31 cellular contexts compared by ENCODE assay signal in the genomic region with DNA sequence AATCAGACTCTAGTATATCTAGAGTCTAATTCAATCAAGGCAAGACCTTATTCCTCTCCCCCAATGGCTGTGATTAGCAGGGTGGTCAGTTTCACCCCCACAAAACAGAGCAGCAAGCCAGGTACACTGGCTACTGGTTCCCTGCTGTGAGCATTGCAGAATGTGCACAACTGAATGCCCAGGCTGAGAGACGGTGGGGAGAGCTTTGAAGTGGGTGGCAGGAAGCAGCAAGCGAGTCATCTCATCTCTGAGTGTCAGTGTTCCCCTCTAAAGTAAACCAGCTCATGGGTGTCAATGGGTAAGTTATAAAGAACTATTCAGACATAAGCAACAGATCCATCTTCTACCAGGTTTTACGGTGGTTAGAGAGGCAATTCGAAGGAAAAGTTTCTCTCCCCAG. TPM values are rescaled to one million over a fixed set of nuclear protein-coding genes. Genes with fewer than 3 reads are reported as not detected.
DNase-seq lines count a peak whose midpoint lies in the region; ATAC-seq lines count a peak whose summit lies in the region.
"Had no signal": no experiment of that assay in that cellular context is flagged by ENCODE, and none has a peak within 500 bp of the region (broad histone marks: within the 10 kb centered on the region; RNA-seq: fewer than 3 reads in every experiment).

No MANE protein-coding gene starts in this region.

- peak; percentile 34 for DNase-seq in activated effector memory CD4-positive, alpha-beta T cell treated with anti-CD3 and anti-CD28 coated beads, Interleukin-2, amount 50 U/mL, for 16 hours
- DNase-seq in activated effector memory CD4-positive, alpha-beta T cell treated with Interleukin-2 at 50 U/mL for 16 hours = no peak
- DNase-seq in GDM1 (lab: John Stamatoyannopoulos, UW) (peak; percentile 36), SW480 (ENCODE audit: low spot score) (peak; percentile 16)
- peak in 5 of 10 donors; percentile 13 to 54 (median 23) for DNase-seq in naive thymus-derived CD8-positive, alpha-beta T cell
- DNase-seq: activated CD4-positive, alpha-beta T cell treated with anti-CD3 and anti-CD28 coated beads, Interleukin-2, amount 50 U/mL, for 4 hours; activated T-cell treated with anti-CD3 and anti-CD28 coated beads, Interleukin-2, amount 50 U/mL, for 4 hours; body of pancreas; cerebellar nuclear complex; dorsolateral prefrontal cortex; GM23248; HFFc6; NCI-H1694; NCI-H2171; NCI-H526; pancreas; RPMI8226; stimulated activated CD4-positive, alpha-beta T cell treated with anti-CD3 and anti-CD28 coated beads, Interleukin-4, amount 100 ng/mL, for 4 hours; stimulated activated naive CD4-positive, alpha-beta T cell; T-helper 17 cell; uterus had no signal

- POLR2A ChIA-PET in naive thymus-derived CD8-positive, alpha-beta T cell (lab: Charles Lee) = interaction anchor here (0.5 kb wide), 1 partner anchor 722 kb away, joined by 4 read pairs; no protein-coding TSS in a partner anchor

- peak overlapping the region in 4 of 10 donors; percentile 33 to 62 (median 52) for H3K27ac Mint-ChIP-seq in naive thymus-derived CD8-positive, alpha-beta T cell
- H3K27ac Mint-ChIP-seq: HFFc6, T-helper 17 cell had no signal

- H3K36me3 Mint-ChIP-seq in naive thymus-derived CD8-positive, alpha-beta T cell = peaks cover 0 to 2% (median 0%) of the 10 kb centered on the region in 3 donors
- H3K36me3 Mint-ChIP-seq: CD14-positive monocyte had no signal

- H3K4me1 Mint-ChIP-seq in naive thymus-derived CD8-positive, alpha-beta T cell = peaks cover 10 to 19% (median 12%) of the 10 kb centered on the region in 4 donors
- H3K4me1 Mint-ChIP-seq: CD14-positive monocyte had no signal

- H3K9me3 Mint-ChIP-seq in naive thymus-derived CD8-positive, alpha-beta T cell = no peaks in the 10 kb centered on the region
- H3K9me3 Mint-ChIP-seq: activated T-cell treated with anti-CD3 and anti-CD28 coated beads, Interleukin-2, amount 50 U/mL, for 4 hours; CD14-positive monocyte had no signal

- peak; percentile 76 to 81 for ATAC-seq in naive thymus-derived CD8-positive, alpha-beta T cell
- ATAC-seq in GM19351 (IDR thresholded peaks at IDR 0.05; ENCODE audit: unreplicated experiment) (no peak), GM18520 (IDR thresholded peaks at IDR 0.05; ENCODE audit: unreplicated experiment) (no peak)
- ATAC-seq: body of pancreas, K562, pancreas, T-helper 17 cell had no signal

- H3K4me3 Mint-ChIP-seq in naive thymus-derived CD8-positive, alpha-beta T cell = no peak overlapping the region
- H3K4me3 Mint-ChIP-seq: activated T-cell treated with anti-CD3 and anti-CD28 coated beads, Interleukin-2, amount 50 U/mL, for 4 hours; CD14-positive monocyte; HFFc6; T-helper 17 cell had no signal

- peaks cover 8 to 30% (median 21%) of the 10 kb centered on the region in 5 donors for H3K27me3 Mint-ChIP-seq in naive thymus-derived CD8-positive, alpha-beta T cell

RNA-seq across cellular contexts. Expression of a gene that starts 37.6 kb away (rescaled TPM):
- 1 to 10 TPM; 1.1 to 1.6 TPM for total RNA-seq in naive thymus-derived CD8-positive, alpha-beta T cell
- polyA plus RNA-seq in naive thymus-derived CD8-positive, alpha-beta T cell = not detected
- total RNA-seq: activated T-cell treated with anti-CD3 and anti-CD28 coated beads, Interleukin-2, amount 50 U/mL, for 4 hours; body of pancreas; endothelial cell of umbilical vein; GM23248; HFFc6; pancreas; right atrium auricular region; T-helper 17 cell; thoracic aorta had no signal
- polyA plus RNA-seq: adipose tissue, CD14-positive monocyte, endothelial cell of umbilical vein, GM23248, keratinocyte, neural cell, pancreas had no signal

Comparison
In these comparisons a context has a peak if more than half of its experiments do, and no peak if none do; other contexts are left out.
1. ATAC-seq: peak in naive thymus-derived CD8-positive, alpha-beta T cell (2 of 2); none in GM19351 (single experiment) and GM18520 (single experiment).